Comparison of ENCODE assay signal across 1 cellular context in genomic region chr14:22865424-22866215, GRCh38.
A peak's percentile ranks its signal among the peaks of the same experiment; 100 is the strongest.
TF ChIP-seq lines count a peak whose summit lies in the region.

No MANE protein-coding gene starts in this region.

TF ChIP-seq in K562, 482 proteins besides CTCF, POLR2A, EP300 and RAD21 (continued from another document):
- TF ChIP-seq ZNF518B (CRISPR knock-in tag; IDR thresholded peaks at IDR 0.05) (no peak), TCF7 (IDR thresholded peaks at IDR 0.05; ENCODE audit: borderline replicate concordance) (no peak), ID3 (CRISPR knock-in tag; IDR thresholded peaks at IDR 0.05) (no peak), ID3 (tag; IDR thresholded peaks at IDR 0.05) (no peak), EHMT2 (IDR thresholded peaks at IDR 0.05) (peak; percentile 68; the same call in 1 of the 2 replicates), NKRF (IDR thresholded peaks at IDR 0.05; ENCODE audit: borderline replicate concordance) (no peak), POLR2G (IDR thresholded peaks at IDR 0.05; ENCODE audit: low read depth, low read length) (no peak), ZNF12 (CRISPR knock-in tag; IDR thresholded peaks at IDR 0.05) (no peak), LCOR (CRISPR knock-in tag; IDR thresholded peaks at IDR 0.05) (no peak), L3MBTL2 (IDR thresholded peaks at IDR 0.05) (no peak), THAP7 (CRISPR knock-in tag; IDR thresholded peaks at IDR 0.05) (no peak), CBX5 (IDR thresholded peaks at IDR 0.05; ENCODE audit: borderline replicate concordance, low read depth) (no peak), ZSCAN32 (CRISPR knock-in tag; IDR thresholded peaks at IDR 0.05) (no peak), SPI1 (IDR thresholded peaks at IDR 0.05; ENCODE audit: borderline replicate concordance, low read depth, low read length) (0 out of 2 replicates have a peak, but pooled peaks have one; percentile 12), ZNF76 (CRISPR knock-in tag; IDR thresholded peaks at IDR 0.05; ENCODE audit: borderline replicate concordance) (no peak), GATAD2A (IDR thresholded peaks at IDR 0.05) (no peak), RCOR1 (IDR thresholded peaks at IDR 0.05; ENCODE audit: borderline replicate concordance in 1 of 2, low read depth in 2 of 2, low read length in 2 of 2) (peak in 1 of 2 experiments; percentile 47; a peak in 1 of 4 replicates), GTF2A2 (tag; IDR thresholded peaks at IDR 0.05) (no peak), ATF7 (IDR thresholded peaks at IDR 0.05) (no peak), UBTF (IDR thresholded peaks at IDR 0.05; ENCODE audit: borderline replicate concordance in 1 of 2, low read depth in 2 of 2, low read length in 2 of 2) (no peak), SMAD4 (CRISPR knock-in tag; conservative IDR thresholded peaks at IDR 0.05) (no peak), ADNP (tag; IDR thresholded peaks at IDR 0.05) (peak; percentile 42; the same call in 1 of the 2 replicates), BMI1 (IDR thresholded peaks at IDR 0.05; ENCODE audit: low read length) (no peak), ZC3H4 (CRISPR knock-in tag; IDR thresholded peaks at IDR 0.05; ENCODE audit: borderline replicate concordance) (no peak), SRSF9 (IDR thresholded peaks at IDR 0.05; ENCODE audit: borderline replicate concordance, low read depth, low read length) (no peak), SREBF1 (IDR thresholded peaks at IDR 0.05; ENCODE audit: borderline replicate concordance, low read depth, low read length) (no peak), FOXA3 (CRISPR knock-in tag; conservative IDR thresholded peaks at IDR 0.05 in 1 of 2, IDR thresholded peaks at IDR 0.05 in 1 of 2) (0 out of 4 replicates have a peak, but pooled peaks of 1 of the 2 experiments have one; percentile 44), XRCC5 (IDR thresholded peaks at IDR 0.05; ENCODE audit: low read depth, low read length) (0 out of 2 replicates have a peak, but pooled peaks have one; percentile 43), TFAP4 (CRISPR knock-in tag; IDR thresholded peaks at IDR 0.05; ENCODE audit: borderline replicate concordance) (no peak), NCOR1 (IDR thresholded peaks at IDR 0.05) (no peak), NFE2 (IDR thresholded peaks at IDR 0.05; ENCODE audit: low read depth) (no peak), HNRNPK (IDR thresholded peaks at IDR 0.05; ENCODE audit: low read depth, low read length, poor library complexity, severe bottlenecking) (no peak), E2F6 (IDR thresholded peaks at IDR 0.05; ENCODE audit: borderline replicate concordance in 1 of 2, extremely low read depth in 1 of 2, insufficient read depth in 1 of 2, insufficient read length in 1 of 2, low read depth in 1 of 2, low read length in 1 of 2, poor library complexity in 1 of 2, severe bottlenecking in 1 of 2) (no peak)
